Comparison of ENCODE assay signal across 23 cellular contexts in the genomic region with DNA sequence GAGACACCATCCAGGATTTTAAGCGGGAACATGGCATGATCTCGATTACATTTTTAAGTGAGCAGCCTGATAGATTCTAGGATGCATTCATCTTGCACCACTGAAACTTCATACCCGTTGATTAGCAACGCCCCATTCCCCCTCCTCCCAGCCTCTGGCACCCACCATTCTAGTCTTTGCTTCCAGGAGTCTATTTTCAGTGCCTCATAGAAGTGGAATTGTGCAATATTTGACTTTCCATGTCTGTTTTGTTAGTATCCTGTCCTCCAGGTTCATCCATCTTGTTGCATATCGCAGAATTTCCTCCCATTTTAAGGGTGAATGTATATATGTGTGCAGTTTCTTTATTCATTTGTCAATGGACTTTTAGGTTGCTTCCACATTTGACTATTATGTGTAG.
"Had no signal": no experiment of that assay in that cellular context is flagged by ENCODE, and none has a peak within 500 bp of the region (broad histone marks: within the 10 kb centered on the region; RNA-seq: fewer than 3 reads in every experiment).

No MANE protein-coding gene starts in this region.

- H3K27me3 Mint-ChIP-seq: stimulated activated naive CD8-positive, alpha-beta T cell treated with anti-CD3 and anti-CD28 coated beads, Interleukin-15, amount 100 ng/mL, for 72 hours had no signal

- H3K4me3 ChIP-seq: skin epidermis had no signal

- H3K9me3 ChIP-seq: breast epithelium, prostate gland, right atrium auricular region, suprapubic skin had no signal

- H3K27ac ChIP-seq: breast epithelium, prostate gland, right atrium auricular region, skin epidermis, suprapubic skin had no signal

- H3K36me3 Mint-ChIP-seq: memory B cell had no signal

- DNase-seq: activated CD4-positive, alpha-beta T cell treated with anti-CD3 and anti-CD28 coated beads, Interleukin-2, amount 10 ng/mL, durations not matched to agents 7 days and 5 days; activated CD8-positive, alpha-beta memory T cell treated with anti-CD3 and anti-CD28 coated beads, Interleukin-2, amount 50 U/mL, for 4 hours; activated naive CD4-positive, alpha-beta T cell treated with anti-CD3 and anti-CD28 coated beads for 36 hours; activated T-cell treated with anti-CD3 and anti-CD28 coated beads, Interleukin-2, amount 50 U/mL, for 4 hours; aorta; cortex of kidney; effector CD4-positive, alpha-beta T cell; left ventricle myocardium superior; naive thymus-derived CD8-positive, alpha-beta T cell; stimulated activated CD4-positive, alpha-beta T cell treated with anti-CD3 and anti-CD28 coated beads, Interleukin-15, amount 100 ng/mL, for 24 hours; stimulated activated CD4-positive, alpha-beta T cell treated with anti-CD3 and anti-CD28 coated beads, Interleukin-2, amount 100 ng/mL, for 48 hours; stimulated activated naive CD8-positive, alpha-beta T cell treated with anti-CD3 and anti-CD28 coated beads, Interleukin-15, amount 100 ng/mL, for 72 hours; T-helper 1 cell; T-helper 9 cell; trophoblast cell had no signal

- H3K27ac Mint-ChIP-seq: activated CD4-positive, alpha-beta T cell treated with anti-CD3 and anti-CD28 coated beads, Interleukin-2, amount 10 ng/mL, durations not matched to agents 7 days and 5 days; activated naive CD4-positive, alpha-beta T cell treated with anti-CD3 and anti-CD28 coated beads for 36 hours; memory B cell; stimulated activated naive CD8-positive, alpha-beta T cell treated with anti-CD3 and anti-CD28 coated beads, Interleukin-15, amount 100 ng/mL, for 72 hours had no signal

- H3K27me3 ChIP-seq: breast epithelium, right atrium auricular region, suprapubic skin had no signal

- ATAC-seq: activated CD4-positive, CD25-positive, alpha-beta regulatory T cell treated with anti-CD3 and anti-CD28 coated beads, Interleukin-2, amount 50 U/mL, for 24 hours; activated T-cell treated with anti-CD3 and anti-CD28 coated beads, Interleukin-2, amount 50 U/mL, for 4 hours; naive thymus-derived CD8-positive, alpha-beta T cell; stimulated activated naive CD8-positive, alpha-beta T cell treated with anti-CD3 and anti-CD28 coated beads, Interleukin-15, amount 100 ng/mL, for 72 hours had no signal

- FAIRE-seq: frontal cortex had no signal

- H3K4me3 Mint-ChIP-seq: activated CD4-positive, alpha-beta T cell treated with anti-CD3 and anti-CD28 coated beads, Interleukin-2, amount 10 ng/mL, durations not matched to agents 7 days and 5 days; activated naive CD4-positive, alpha-beta T cell treated with anti-CD3 and anti-CD28 coated beads for 36 hours; activated T-cell treated with anti-CD3 and anti-CD28 coated beads, Interleukin-2, amount 50 U/mL, for 4 hours; memory B cell; stimulated activated naive CD8-positive, alpha-beta T cell treated with anti-CD3 and anti-CD28 coated beads, Interleukin-15, amount 100 ng/mL, for 72 hours had no signal

- H3K36me3 ChIP-seq: breast epithelium, prostate gland, right atrium auricular region, suprapubic skin had no signal

- H3K9me3 Mint-ChIP-seq: activated CD4-positive, alpha-beta T cell treated with anti-CD3 and anti-CD28 coated beads, Interleukin-2, amount 10 ng/mL, durations not matched to agents 7 days and 5 days; activated naive CD4-positive, alpha-beta T cell treated with anti-CD3 and anti-CD28 coated beads for 36 hours; activated T-cell treated with anti-CD3 and anti-CD28 coated beads, Interleukin-2, amount 50 U/mL, for 4 hours; memory B cell; naive thymus-derived CD8-positive, alpha-beta T cell; stimulated activated naive CD8-positive, alpha-beta T cell treated with anti-CD3 and anti-CD28 coated beads, Interleukin-15, amount 100 ng/mL, for 72 hours had no signal
